ENCODE assay signal across 17 cellular contexts in genomic region chr4:60396680-60397079, GRCh38.
"Had no signal": no experiment of that assay in that cellular context is flagged by ENCODE, and none has a peak within 500 bp of the region (broad histone marks: within the 10 kb centered on the region; RNA-seq: fewer than 3 reads in every experiment).

No MANE protein-coding gene starts in this region.

- H3K27ac ChIP-seq: ascending aorta, colonic mucosa, esophagus squamous epithelium, prostate gland, skin epidermis, tibial artery, WERI-Rb-1 had no signal

- H3K27me3 Mint-ChIP-seq: activated naive CD8-positive, alpha-beta T cell treated with anti-CD3 and anti-CD28 coated beads, Interleukin-2, amount 50 U/mL, for 24 hours; activated T-helper 17 cell treated with anti-CD3 and anti-CD28 coated beads, Interleukin-2, amount 50 U/mL, for 72 hours; stimulated activated naive B cell treated with anti-CD40 and anti-IgM and Interleukin-4, amounts not matched to agents 10 μg/mL and 1 μg/mL and 100 μg/mL, for 72 hours had no signal

- DNase-seq: activated CD4-positive, alpha-beta T cell treated with anti-CD3 and anti-CD28 coated beads, Interleukin-2, amount 50 U/mL, for 48 hours; activated naive CD4-positive, alpha-beta T cell treated with Interleukin-2 at 50 U/mL for 16 hours; activated naive CD8-positive, alpha-beta T cell treated with anti-CD3 and anti-CD28 coated beads, Interleukin-2, amount 50 U/mL, for 24 hours; colonic mucosa; esophagus squamous epithelium; immature natural killer cell; nephron progenitor cell; right cardiac atrium; stimulated activated CD4-positive, alpha-beta T cell treated with anti-CD3 and anti-CD28 coated beads, Interleukin-15, amount 100 ng/mL, for 24 hours; stimulated activated CD4-positive, alpha-beta T cell treated with anti-CD3 and anti-CD28 coated beads, Interleukin-4, amount 100 ng/mL, for 1 hour; stimulated activated naive B cell treated with anti-CD40 and anti-IgM and Interleukin-4, amounts not matched to agents 10 μg/mL and 1 μg/mL and 100 μg/mL, for 72 hours; tibial artery; WERI-Rb-1 had no signal

- H3K4me1 ChIP-seq: ascending aorta, colonic mucosa, esophagus squamous epithelium, prostate gland, tibial artery had no signal

- H3K36me3 Mint-ChIP-seq: immature natural killer cell; stimulated activated naive B cell treated with anti-CD40 and anti-IgM and Interleukin-4, amounts not matched to agents 10 μg/mL and 1 μg/mL and 100 μg/mL, for 72 hours had no signal

- H3K4me3 ChIP-seq: ascending aorta, colonic mucosa, esophagus squamous epithelium, prostate gland, skin epidermis, tibial artery had no signal

- H3K27ac Mint-ChIP-seq: activated naive CD8-positive, alpha-beta T cell treated with anti-CD3 and anti-CD28 coated beads, Interleukin-2, amount 50 U/mL, for 24 hours; activated T-helper 17 cell treated with anti-CD3 and anti-CD28 coated beads, Interleukin-2, amount 50 U/mL, for 72 hours; immature natural killer cell; nephron progenitor cell; stimulated activated naive B cell treated with anti-CD40 and anti-IgM and Interleukin-4, amounts not matched to agents 10 μg/mL and 1 μg/mL and 100 μg/mL, for 72 hours had no signal

- H3K4me3 Mint-ChIP-seq: activated naive CD8-positive, alpha-beta T cell treated with anti-CD3 and anti-CD28 coated beads, Interleukin-2, amount 50 U/mL, for 24 hours; activated T-helper 17 cell treated with anti-CD3 and anti-CD28 coated beads, Interleukin-2, amount 50 U/mL, for 72 hours; immature natural killer cell; nephron progenitor cell; stimulated activated naive B cell treated with anti-CD40 and anti-IgM and Interleukin-4, amounts not matched to agents 10 μg/mL and 1 μg/mL and 100 μg/mL, for 72 hours had no signal

- H3K36me3 ChIP-seq: ascending aorta, colonic mucosa, esophagus squamous epithelium, prostate gland, tibial artery, WERI-Rb-1 had no signal

- H3K9me3 ChIP-seq: ascending aorta, colonic mucosa, esophagus squamous epithelium, prostate gland, tibial artery had no signal

- H3K27me3 ChIP-seq: ascending aorta, colonic mucosa, esophagus squamous epithelium, tibial artery had no signal

- H3K4me1 Mint-ChIP-seq: activated naive CD8-positive, alpha-beta T cell treated with anti-CD3 and anti-CD28 coated beads, Interleukin-2, amount 50 U/mL, for 24 hours; activated T-helper 17 cell treated with anti-CD3 and anti-CD28 coated beads, Interleukin-2, amount 50 U/mL, for 72 hours; immature natural killer cell; stimulated activated naive B cell treated with anti-CD40 and anti-IgM and Interleukin-4, amounts not matched to agents 10 μg/mL and 1 μg/mL and 100 μg/mL, for 72 hours had no signal
